8 cellular contexts compared by ENCODE assay signal in genomic region chr14:39432179-39432618, GRCh38. TPM values are rescaled to one million over a fixed set of nuclear protein-coding genes. Genes with fewer than 3 reads are reported as not detected.
DNase-seq lines count a peak whose midpoint lies in the region; ATAC-seq and TF ChIP-seq lines count a peak whose summit lies in the region.

Gene FBXO33, minus strand, starts transcription at chr14:39432433. Its CDS starts 271 bp downstream, at chr14:39432162.

- no peaks in the 10 kb centered on the region for H3K9me3 Mint-ChIP-seq in activated naive CD4-positive, alpha-beta T cell treated with anti-CD3 and anti-CD28 coated beads, Interleukin-2, amount 50 U/mL, for 24 hours

- H3K4me1 ChIP-seq in suprapubic skin, result peaks cover 41% of the 10 kb centered on the region

- H3K4me3 ChIP-seq in suprapubic skin, result peak within 1 kb of the TSS; percentile 97

- TF ChIP-seq CTCF in suprapubic skin (IDR thresholded peaks at IDR 0.05), result no peak

- peak within 1 kb of the TSS; percentile 99 for H3K4me3 Mint-ChIP-seq in activated naive CD4-positive, alpha-beta T cell treated with anti-CD3 and anti-CD28 coated beads, Interleukin-2, amount 50 U/mL, for 24 hours

- TF ChIP-seq EP300 in suprapubic skin (IDR thresholded peaks at IDR 0.05), result no peak

- ATAC-seq in HG02610 (IDR thresholded peaks at IDR 0.05; ENCODE audit: unreplicated experiment) (peak; percentile 83), SK-N-SH treated with all-trans-retinoic acid at 6 μM for 48 hours (peak; percentile 93)

- DNase-seq in GM04503 (ENCODE audit: low read depth) (peak; percentile 76), NCI-H1092 (lab: John Stamatoyannopoulos, UW) (peak; percentile 95), glomerular endothelial cell (ENCODE audit: extremely low read depth, low read depth, low spot score) (peak; percentile 67), occipital lobe (lab: John Stamatoyannopoulos, UW) (peak; percentile 94), suprapubic skin (ENCODE audit: low spot score in 2 of 2) (peak; percentile 98)

- no peaks in the 10 kb centered on the region for H3K9me3 ChIP-seq in suprapubic skin

- WGBS in suprapubic skin, result 2% methylated on average over 10 of the region's 47 CpGs

- peak within 1 kb of the TSS; percentile 100 for H3K27ac Mint-ChIP-seq in activated naive CD4-positive, alpha-beta T cell treated with anti-CD3 and anti-CD28 coated beads, Interleukin-2, amount 50 U/mL, for 24 hours

- no peaks in the 10 kb centered on the region for H3K36me3 ChIP-seq in suprapubic skin

- H3K27ac ChIP-seq in suprapubic skin, result peak within 1 kb of the TSS; percentile 99

- H3K4me1 Mint-ChIP-seq in activated naive CD4-positive, alpha-beta T cell treated with anti-CD3 and anti-CD28 coated beads, Interleukin-2, amount 50 U/mL, for 24 hours, result peaks cover 47% of the 10 kb centered on the region

- H3K36me3 Mint-ChIP-seq in activated naive CD4-positive, alpha-beta T cell treated with anti-CD3 and anti-CD28 coated beads, Interleukin-2, amount 50 U/mL, for 24 hours, result no peaks in the 10 kb centered on the region

- no peaks in the 10 kb centered on the region for H3K27me3 ChIP-seq in suprapubic skin

- TF ChIP-seq POLR2A in suprapubic skin (IDR thresholded peaks at IDR 0.05), result no peak

- H3K27me3 Mint-ChIP-seq in activated naive CD4-positive, alpha-beta T cell treated with anti-CD3 and anti-CD28 coated beads, Interleukin-2, amount 50 U/mL, for 24 hours, result no peaks in the 10 kb centered on the region

TF ChIP-seq in SK-N-SH treated with all-trans-retinoic acid at 6 μM for 48 hours, 23 proteins besides CTCF, POLR2A, EP300 and RAD21:
- TF ChIP-seq ARNTL (CRISPR knock-in tag; IDR thresholded peaks at IDR 0.05; ENCODE audit: borderline replicate concordance, low read depth) (no peak), RARB (CRISPR knock-in tag; IDR thresholded peaks at IDR 0.05) (no peak), TSHZ2 (CRISPR knock-in tag; IDR thresholded peaks at IDR 0.05) (no peak), ZFP30 (CRISPR knock-in tag; IDR thresholded peaks at IDR 0.05) (no peak), GLIS3 (CRISPR knock-in tag; IDR thresholded peaks at IDR 0.05) (no peak), OSR1 (CRISPR knock-in tag; IDR thresholded peaks at IDR 0.05) (no peak), PPARA (CRISPR knock-in tag; IDR thresholded peaks at IDR 0.05; ENCODE audit: borderline replicate concordance) (no peak)

RNA-seq across cellular contexts. Expression of gene FBXO33, which starts in this region (rescaled TPM):
- total RNA-seq in glomerular endothelial cell (5.5 and 7.8 TPM in 2 replicates), occipital lobe (26.8 TPM), suprapubic skin (10 to 100 TPM; 12.4 to 23.7 (median 15.3) TPM)

Comparison
In these comparisons a context has a peak if more than half of its experiments do, and no peak if none do; other contexts are left out.
1. Peak in every context shown above with its lines: DNase-seq, ATAC-seq, H3K4me3 ChIP-seq and H3K27ac ChIP-seq.